In genomic region chr1:108661030-108661609, GRCh38 we compare ENCODE assay signal across 8 cellular contexts. TPM values are rescaled to one million over a fixed set of nuclear protein-coding genes. Genes with fewer than 3 reads are reported as not detected.
DNase-seq lines count a peak whose midpoint lies in the region; ATAC-seq, FAIRE-seq and TF ChIP-seq lines count a peak whose summit lies in the region.

HENMT1 (minus strand) TSS chr1:108661093; CDS start chr1:108659884, 1,209 bp downstream.

- no peak for FAIRE-seq in A549 (lab: Jason Lieb, UNC)

- peak within 1 kb of the TSS; percentile 86 for H3K4me3 Mint-ChIP-seq in activated naive CD8-positive, alpha-beta T cell

- POLR2A ChIA-PET in A549 (lab: Yijun Ruan, JAX): interaction anchor here (0.7 to 1.9 kb wide), 7 partner anchors 11 to 461 kb away, joined by 3 to 32 read pairs (median 4); partner anchors contain the start of genes EEIG2, PRPF38B and SLC25A24

- H3K36me3 Mint-ChIP-seq in activated naive CD8-positive, alpha-beta T cell: no peaks in the 10 kb centered on the region

- WGBS in A549 (ENCODE audit: missing lambda C conversion rate): 0% methylated on average over 7 of the region's 81 CpGs
- WGBS in heart right ventricle, 2 donors: 1 to 2% methylated on average over 81 of the region's 81 CpGs
- 4% methylated on average over 49 of the region's 81 CpGs for WGBS in prostate gland

- no peak for TF ChIP-seq RAD21 in A549 (conservative IDR thresholded peaks at IDR 0.05 in 1 of 2, IDR thresholded peaks at IDR 0.05 in 1 of 2)

- TF ChIP-seq POLR2A in A549 (IDR thresholded peaks at IDR 0.05; ENCODE audit: low read length) (peak; percentile 38), prostate gland (IDR thresholded peaks at IDR 0.05) (peak; percentile 11)

- H3K4me1 Mint-ChIP-seq in activated naive CD8-positive, alpha-beta T cell (ENCODE audit: low read depth): peaks cover 43% of the 10 kb centered on the region

- peak within 1 kb of the TSS; percentile 79 for H3K4me2 ChIP-seq in A549

- H3K4me3 ChIP-seq in A549: peak within 1 kb of the TSS; percentile 60
- H3K4me3 ChIP-seq in heart right ventricle: peak within 1 kb of the TSS; percentile 42 to 74 (median 61)
- H3K4me3 ChIP-seq in prostate gland: peak within 1 kb of the TSS; percentile 49 to 66
- peak within 1 kb of the TSS; percentile 66 for H3K4me3 ChIP-seq in upper lobe of right lung

- H3K27me3 ChIP-seq in heart right ventricle (no peaks in the 10 kb centered on the region), prostate gland (replicated peaks; ENCODE audit: insufficient read depth) (no peaks in the 10 kb centered on the region), upper lobe of right lung (no peaks in the 10 kb centered on the region)

- peaks cover 0 to 3% (median 0%) of the 10 kb centered on the region in 9 donors for H3K36me3 ChIP-seq in heart right ventricle
- no peaks in the 10 kb centered on the region for H3K36me3 ChIP-seq in prostate gland
- H3K36me3 ChIP-seq in upper lobe of right lung: no peaks in the 10 kb centered on the region

- peak within 1 kb of the TSS; percentile 92 to 98 for H3K27ac ChIP-seq in A549
- peak within 1 kb of the TSS; percentile 9 to 99 (median 92) for H3K27ac ChIP-seq in heart right ventricle
- H3K27ac ChIP-seq in prostate gland: peak within 1 kb of the TSS; percentile 76 to 80
- H3K27ac ChIP-seq in upper lobe of right lung: peak within 1 kb of the TSS; percentile 98

- no peak for TF ChIP-seq EP300 in A549 (IDR thresholded peaks at IDR 0.05)

- no peak for TF ChIP-seq CTCF in A549 (IDR thresholded peaks at IDR 0.05)
- TF ChIP-seq CTCF in heart right ventricle (IDR thresholded peaks at IDR 0.05): no peak
- no peak for TF ChIP-seq CTCF in prostate gland (IDR thresholded peaks at IDR 0.05)
- no peak for TF ChIP-seq CTCF in upper lobe of right lung (IDR thresholded peaks at IDR 0.05)

- intact Hi-C loops in heart right ventricle (cut with DNase I): no loop called here
- intact Hi-C loops in prostate gland (cut with DNase I): no loop called here
- intact Hi-C loops in upper lobe of right lung (cut with DNase I): no loop called here

- no peaks in the 10 kb centered on the region for H3K9me3 ChIP-seq in A549
- no peaks in the 10 kb centered on the region for H3K9me3 ChIP-seq in heart right ventricle
- H3K9me3 ChIP-seq in prostate gland: no peaks in the 10 kb centered on the region
- no peaks in the 10 kb centered on the region for H3K9me3 ChIP-seq in upper lobe of right lung

- DNase-seq in A549 (ENCODE audit: low read depth in 1 of 2, low spot score in 1 of 2) (peak; percentile 19 to 80), RPMI8226 (peak; percentile 66), heart right ventricle (peak; percentile 60 to 66), prostate gland (ENCODE audit: low spot score) (peak; percentile 15), upper lobe of right lung (peak; percentile 85)

- no peaks in the 10 kb centered on the region for H3K9me3 Mint-ChIP-seq in activated naive CD8-positive, alpha-beta T cell (ENCODE audit: low read depth)

- H3K27ac Mint-ChIP-seq in activated naive CD8-positive, alpha-beta T cell: peak within 1 kb of the TSS; percentile 95

- CTCF ChIA-PET in A549 (lab: Yijun Ruan, JAX): interaction anchor here (0.9 to 1.1 kb wide), 3 partner anchors 16 to 102 kb away, joined by 3 to 4 read pairs (median 3); no protein-coding TSS in a partner anchor

- ATAC-seq in A549 (peak; percentile 92 to 95), GM18909 (IDR thresholded peaks at IDR 0.05; ENCODE audit: poor library complexity, unreplicated experiment) (peak; percentile 89), HG03342 (IDR thresholded peaks at IDR 0.05; ENCODE audit: unreplicated experiment) (peak; percentile 84), heart right ventricle (peak; percentile 71 to 91 (median 87)), upper lobe of right lung (peak; percentile 96)

- H3K27me3 Mint-ChIP-seq in activated naive CD8-positive, alpha-beta T cell: no peaks in the 10 kb centered on the region

- H3K4me1 ChIP-seq in A549 (0 out of 3 replicates have a peak, but pooled peaks cover 3% of the 10 kb centered on the region), heart right ventricle (peaks cover 0 to 15% (median 6%) of the 10 kb centered on the region in 9 donors), prostate gland (replicated peaks) (no peaks in the 10 kb centered on the region), upper lobe of right lung (peaks cover 3% of the 10 kb centered on the region)

TF ChIP-seq in A549, 52 proteins besides CTCF, POLR2A, EP300 and RAD21:
- TF ChIP-seq ZFP36 (IDR thresholded peaks at IDR 0.05; ENCODE audit: borderline replicate concordance, partially characterized antibody) (no peak), JUN (IDR thresholded peaks at IDR 0.05) (peak in 1 of 2 experiments; percentile 69; a peak in 3 of 5 replicates), HOXB13 (CRISPR knock-in tag; IDR thresholded peaks at IDR 0.05; ENCODE audit: low read depth) (peak; percentile 86; the same call in 1 of the 2 replicates), TP53 (CRISPR knock-in tag; IDR thresholded peaks at IDR 0.05) (peak; percentile 51), PBX3 (IDR thresholded peaks at IDR 0.05) (no peak), HOXB5 (CRISPR knock-in tag; IDR thresholded peaks at IDR 0.05) (peak; percentile 77; the same call in 1 of the 2 replicates), BCL3 (IDR thresholded peaks at IDR 0.05) (0 out of 3 replicates have a peak, but pooled peaks have one; percentile 30), HOXA7 (CRISPR knock-in tag; IDR thresholded peaks at IDR 0.05) (no peak), BHLHE40 (IDR thresholded peaks at IDR 0.05; ENCODE audit: low read depth, low read length) (no peak), EHMT2 (IDR thresholded peaks at IDR 0.05; ENCODE audit: low read depth) (no peak), PHF8 (IDR thresholded peaks at IDR 0.05; ENCODE audit: borderline replicate concordance, low read depth) (peak; percentile 69; the same call in 1 of the 2 replicates), ELK1 (IDR thresholded peaks at IDR 0.05; ENCODE audit: low read depth, low read length) (no peak), RNF2 (IDR thresholded peaks at IDR 0.05; ENCODE audit: borderline replicate concordance, low read depth) (0 out of 2 replicates have a peak, but pooled peaks have one; percentile 25), MAZ (IDR thresholded peaks at IDR 0.05; ENCODE audit: borderline replicate concordance, low read depth, low read length) (no peak), CBX2 (IDR thresholded peaks at IDR 0.05; ENCODE audit: borderline replicate concordance, low read depth) (no peak)
- TF ChIP-seq, protein P1, sequence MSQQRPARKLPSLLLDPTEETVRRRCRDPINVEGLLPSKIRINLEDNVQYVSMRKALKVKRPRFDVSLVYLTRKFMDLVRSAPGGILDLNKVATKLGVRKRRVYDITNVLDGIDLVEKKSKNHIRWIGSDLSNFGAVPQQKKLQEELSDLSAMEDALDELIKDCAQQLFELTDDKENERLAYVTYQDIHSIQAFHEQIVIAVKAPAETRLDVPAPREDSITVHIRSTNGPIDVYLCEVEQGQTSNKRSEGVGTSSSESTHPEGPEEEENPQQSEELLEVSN (IDR thresholded peaks at IDR 0.05; ENCODE audit: borderline replicate concordance, low read depth): peak; percentile 97
- TF ChIP-seq, protein P2, sequence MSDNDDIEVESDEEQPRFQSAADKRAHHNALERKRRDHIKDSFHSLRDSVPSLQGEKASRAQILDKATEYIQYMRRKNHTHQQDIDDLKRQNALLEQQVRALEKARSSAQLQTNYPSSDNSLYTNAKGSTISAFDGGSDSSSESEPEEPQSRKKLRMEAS (IDR thresholded peaks at IDR 0.05): peak; percentile 96

RNA-seq across cellular contexts. Expression of gene HENMT1, which starts in this region (rescaled TPM):
- 8.7 and 9.7 TPM in 2 replicates for polyA plus RNA-seq in A549 (2011; rRNA removed)
- polyA plus RNA-seq in A549 (2012; cell fraction: cytosol; rRNA removed): 2.5 and 2.6 TPM in 2 replicates
- polyA plus RNA-seq in A549 (2012; cell fraction: nucleus; rRNA removed): 0.94 and 1.3 TPM in 2 replicates
- polyA plus RNA-seq in A549 (2017; fragmentation: RNase III; extraction: RNeasy Plus Mini Kit Qiagen cat#74134 plus additional on column Dnase treatment): 6.8 to 10.3 TPM (median 8.1 TPM) in 3 replicates
- 2.1 and 2.3 TPM in 2 replicates for polyA minus RNA-seq in A549 (2011; rRNA and poly(A)+ RNA removed)
- 1 to 10 TPM in 5 of 10 donors, under 1 TPM in 5; 0.36 to 3.0 (median 1.3) TPM for total RNA-seq in heart right ventricle
- 1 to 10 TPM in 1 of 2 donors, under 1 TPM in 1; 0.66 to 1.2 TPM for polyA plus RNA-seq in heart right ventricle
- 10 to 100 TPM in 1 of 2 donors, 1 to 10 TPM in 1; 2.5 to 22.1 TPM for total RNA-seq in prostate gland
- 5.6 TPM for total RNA-seq in upper lobe of right lung

Comparison
In these comparisons a context has a peak if more than half of its experiments do, and no peak if none do; other contexts are left out.
1. Peak in every context shown above with its lines: DNase-seq, ATAC-seq, H3K4me3 ChIP-seq and H3K27ac ChIP-seq.
2. DNase-seq: peak in every context shown above with its lines; median percentile 85 in upper lobe of right lung; 66 in RPMI8226; 63 in heart right ventricle; 50 in A549; 15 in prostate gland.